In the genomic region with DNA sequence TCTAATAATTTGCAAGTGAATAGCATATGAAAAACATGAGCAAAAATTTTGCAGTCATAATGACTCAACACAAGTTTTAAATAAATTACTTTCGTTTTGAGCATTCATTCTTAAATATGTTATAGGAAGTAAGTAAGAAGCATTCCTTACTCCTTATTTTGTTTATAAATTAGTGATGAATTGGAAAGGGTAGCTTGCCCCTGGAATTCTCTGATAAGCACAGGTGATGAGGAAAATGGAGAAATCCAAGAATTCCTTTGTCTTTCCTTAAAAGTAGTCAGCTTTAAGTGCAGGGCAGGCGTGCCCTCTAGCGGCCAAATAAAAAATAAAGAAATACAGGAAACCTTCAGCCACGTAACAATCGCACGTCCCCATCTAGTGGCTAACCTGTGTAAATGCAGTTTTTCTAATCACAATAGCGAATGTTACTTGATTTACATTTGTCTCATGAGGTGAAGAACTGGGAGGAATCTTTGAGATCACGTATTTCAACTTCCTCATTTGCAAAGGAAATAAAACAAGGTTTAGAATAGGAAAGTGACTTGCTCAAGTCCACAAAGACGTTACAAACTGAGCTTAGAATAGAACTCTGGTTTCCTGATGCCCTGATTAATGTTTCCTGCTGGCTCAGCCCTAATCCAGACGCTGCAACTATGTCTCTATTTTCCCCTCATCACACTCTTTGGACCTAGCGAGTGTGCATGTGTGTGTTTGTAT, we compare ENCODE assay signal across 8 cellular contexts. TPM values are rescaled to one million over a fixed set of nuclear protein-coding genes. Genes with fewer than 3 reads are reported as not detected.
DNase-seq lines count a peak whose midpoint lies in the region; ATAC-seq and TF ChIP-seq lines count a peak whose summit lies in the region.

No MANE protein-coding gene starts in this region.

- H3K4me3 ChIP-seq in GM23338 = no peak overlapping the region

- H3F3A ChIP-seq in GM23338 (replicated peaks; ENCODE audit: low read depth) = no peaks in the 10 kb centered on the region

- peak overlapping the region; percentile 38; the same call in 1 of the 2 replicates for H3K27ac Mint-ChIP-seq in GM23338

- no peak overlapping the region for H3K4me3 Mint-ChIP-seq in GM23338

- no peak overlapping the region for H3K27ac ChIP-seq in GM23338 (ENCODE audit: low read depth)

- H3K4me1 ChIP-seq in GM23338 (ENCODE audit: insufficient read depth) = no peaks in the 10 kb centered on the region

- H3K9me2 ChIP-seq in GM23338 (ENCODE audit: insufficient read depth) = no peaks in the 10 kb centered on the region

- H3K27me3 ChIP-seq in GM23338 (ENCODE audit: insufficient read depth) = no peaks in the 10 kb centered on the region

- H3K4me2 ChIP-seq in GM23338 = no peak overlapping the region

- H3K9me3 Mint-ChIP-seq in GM23338 = peaks cover 23% of the 10 kb centered on the region

- intact Hi-C loops in head of caudate nucleus (cut with DNase I) = no loop called here

- H2AFZ ChIP-seq in GM23338 = no peak overlapping the region

- peak; percentile 55 for ATAC-seq in GM23338

- H3K36me3 ChIP-seq in GM23338 (ENCODE audit: insufficient read depth) = no peaks in the 10 kb centered on the region

- peaks cover 16% of the 10 kb centered on the region for H3K36me3 Mint-ChIP-seq in GM23338 (ENCODE audit: low read depth)

- H3K4me1 Mint-ChIP-seq in GM23338 = no peaks in the 10 kb centered on the region

- no peaks in the 10 kb centered on the region for H3K27me3 Mint-ChIP-seq in GM23338 (ENCODE audit: insufficient read depth, low read depth, poor library complexity)

- peak; percentile 97 to 99 for TF ChIP-seq CTCF in GM23338 (conservative IDR thresholded peaks at IDR 0.05; ENCODE audit: low read depth in 2 of 2)

- peak; percentile 75 for DNase-seq in ELR (ENCODE audit: low read depth)
- DNase-seq in GM23338 (ENCODE audit: low spot score) = peak; percentile 92
- DNase-seq in LoVo (ENCODE audit: low spot score) = peak; percentile 87
- DNase-seq in activated gamma-delta T cell treated with anti-CD3 and anti-CD28 coated beads, Interleukin-2, amount 50 U/mL, for 16 hours (ENCODE audit: low read depth) = peak; percentile 19
- DNase-seq in head of caudate nucleus = peak in 40 of 42 donors; percentile 13 to 87 (median 68)
- peak; percentile 76 for DNase-seq in retina
- DNase-seq in UCSD-AML1 (lab: John Stamatoyannopoulos, UW; ENCODE audit: unreplicated experiment) = no peak
- DNase-seq in NCI-H1417 treated with DMSO at 0.1 percent for 48 hours (lab: John Stamatoyannopoulos, UW) = no peak

- H3K79me2 ChIP-seq in GM23338 (replicated peaks; ENCODE audit: insufficient read depth) = no peaks in the 10 kb centered on the region

- no peaks in the 10 kb centered on the region for H4K20me1 ChIP-seq in GM23338 (replicated peaks; ENCODE audit: insufficient read depth)

TF ChIP-seq in GM23338, 12 proteins besides CTCF, POLR2A, EP300 and RAD21:
- TF ChIP-seq, protein P1, sequence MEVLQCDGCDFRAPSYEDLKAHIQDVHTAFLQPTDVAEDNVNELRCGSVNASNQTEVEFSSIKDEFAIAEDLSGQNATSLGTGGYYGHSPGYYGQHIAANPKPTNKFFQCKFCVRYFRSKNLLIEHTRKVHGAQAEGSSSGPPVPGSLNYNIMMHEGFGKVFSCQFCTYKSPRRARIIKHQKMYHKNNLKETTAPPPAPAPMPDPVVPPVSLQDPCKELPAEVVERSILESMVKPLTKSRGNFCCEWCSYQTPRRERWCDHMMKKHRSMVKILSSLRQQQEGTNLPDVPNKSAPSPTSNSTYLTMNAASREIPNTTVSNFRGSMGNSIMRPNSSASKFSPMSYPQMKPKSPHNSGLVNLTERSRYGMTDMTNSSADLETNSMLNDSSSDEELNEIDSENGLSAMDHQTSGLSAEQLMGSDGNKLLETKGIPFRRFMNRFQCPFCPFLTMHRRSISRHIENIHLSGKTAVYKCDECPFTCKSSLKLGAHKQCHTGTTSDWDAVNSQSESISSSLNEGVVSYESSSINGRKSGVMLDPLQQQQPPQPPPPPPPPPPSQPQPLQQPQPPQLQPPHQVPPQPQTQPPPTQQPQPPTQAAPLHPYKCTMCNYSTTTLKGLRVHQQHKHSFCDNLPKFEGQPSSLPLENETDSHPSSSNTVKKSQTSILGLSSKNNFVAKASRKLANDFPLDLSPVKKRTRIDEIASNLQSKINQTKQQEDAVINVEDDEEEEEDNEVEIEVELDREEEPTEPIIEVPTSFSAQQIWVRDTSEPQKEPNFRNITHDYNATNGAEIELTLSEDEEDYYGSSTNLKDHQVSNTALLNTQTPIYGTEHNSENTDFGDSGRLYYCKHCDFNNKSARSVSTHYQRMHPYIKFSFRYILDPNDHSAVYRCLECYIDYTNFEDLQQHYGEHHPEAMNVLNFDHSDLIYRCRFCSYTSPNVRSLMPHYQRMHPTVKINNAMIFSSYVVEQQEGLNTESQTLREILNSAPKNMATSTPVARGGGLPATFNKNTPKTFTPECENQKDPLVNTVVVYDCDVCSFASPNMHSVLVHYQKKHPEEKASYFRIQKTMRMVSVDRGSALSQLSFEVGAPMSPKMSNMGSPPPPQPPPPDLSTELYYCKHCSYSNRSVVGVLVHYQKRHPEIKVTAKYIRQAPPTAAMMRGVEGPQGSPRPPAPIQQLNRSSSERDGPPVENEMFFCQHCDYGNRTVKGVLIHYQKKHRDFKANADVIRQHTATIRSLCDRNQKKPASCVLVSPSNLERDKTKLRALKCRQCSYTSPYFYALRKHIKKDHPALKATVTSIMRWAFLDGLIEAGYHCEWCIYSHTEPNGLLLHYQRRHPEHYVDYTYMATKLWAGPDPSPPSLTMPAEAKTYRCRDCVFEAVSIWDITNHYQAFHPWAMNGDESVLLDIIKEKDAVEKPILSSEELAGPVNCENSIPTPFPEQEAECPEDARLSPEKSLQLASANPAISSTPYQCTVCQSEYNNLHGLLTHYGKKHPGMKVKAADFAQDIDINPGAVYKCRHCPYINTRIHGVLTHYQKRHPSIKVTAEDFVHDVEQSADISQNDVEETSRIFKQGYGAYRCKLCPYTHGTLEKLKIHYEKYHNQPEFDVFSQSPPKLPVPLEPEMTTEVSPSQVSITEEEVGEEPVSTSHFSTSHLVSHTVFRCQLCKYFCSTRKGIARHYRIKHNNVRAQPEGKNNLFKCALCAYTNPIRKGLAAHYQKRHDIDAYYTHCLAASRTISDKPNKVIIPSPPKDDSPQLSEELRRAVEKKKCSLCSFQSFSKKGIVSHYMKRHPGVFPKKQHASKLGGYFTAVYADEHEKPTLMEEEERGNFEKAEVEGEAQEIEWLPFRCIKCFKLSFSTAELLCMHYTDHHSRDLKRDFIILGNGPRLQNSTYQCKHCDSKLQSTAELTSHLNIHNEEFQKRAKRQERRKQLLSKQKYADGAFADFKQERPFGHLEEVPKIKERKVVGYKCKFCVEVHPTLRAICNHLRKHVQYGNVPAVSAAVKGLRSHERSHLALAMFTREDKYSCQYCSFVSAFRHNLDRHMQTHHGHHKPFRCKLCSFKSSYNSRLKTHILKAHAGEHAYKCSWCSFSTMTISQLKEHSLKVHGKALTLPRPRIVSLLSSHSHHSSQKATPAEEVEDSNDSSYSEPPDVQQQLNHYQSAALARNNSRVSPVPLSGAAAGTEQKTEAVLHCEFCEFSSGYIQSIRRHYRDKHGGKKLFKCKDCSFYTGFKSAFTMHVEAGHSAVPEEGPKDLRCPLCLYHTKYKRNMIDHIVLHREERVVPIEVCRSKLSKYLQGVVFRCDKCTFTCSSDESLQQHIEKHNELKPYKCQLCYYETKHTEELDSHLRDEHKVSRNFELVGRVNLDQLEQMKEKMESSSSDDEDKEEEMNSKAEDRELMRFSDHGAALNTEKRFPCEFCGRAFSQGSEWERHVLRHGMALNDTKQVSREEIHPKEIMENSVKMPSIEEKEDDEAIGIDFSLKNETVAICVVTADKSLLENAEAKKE (CRISPR knock-in tag; IDR thresholded peaks at IDR 0.05) = no peak
- 0 out of 2 replicates have a peak, but pooled peaks have one; percentile 26 for TF ChIP-seq ZNF114 (CRISPR knock-in tag; IDR thresholded peaks at IDR 0.05)
- peak; percentile 65 for TF ChIP-seq CREB1 (CRISPR knock-in tag; IDR thresholded peaks at IDR 0.05; ENCODE audit: low read depth)
- TF ChIP-seq POLR2AphosphoS5 (IDR thresholded peaks at IDR 0.05; ENCODE audit: low read depth) = no peak
- TF ChIP-seq STAT1 (IDR thresholded peaks at IDR 0.05; ENCODE audit: unreplicated experiment) = no peak
TF ChIP-seq in GM23338: peak in this region for 2.

RNA-seq across cellular contexts. Expression of a gene that starts 47.2 kb away (rescaled TPM):
- 42.5 and 47.1 TPM in 2 replicates for total RNA-seq in GM23338 (2014; rRNA removed; shearing (Covaris generic))
- polyA plus RNA-seq in GM23338 (2016; fragmentation: Nextera tagmentation; extraction: Ambion mirVana) = 114 and 123 TPM in 2 replicates

Comparison
In these comparisons a context has a peak if more than half of its experiments do, and no peak if none do; other contexts are left out.
1. DNase-seq: peak in ELR (single experiment), GM23338 (single experiment), LoVo (single experiment), activated gamma-delta T cell treated with anti-CD3 and anti-CD28 coated beads, Interleukin-2, amount 50 U/mL, for 16 hours (single experiment), head of caudate nucleus (40 of 42) and retina (single experiment); none in UCSD-AML1 (single experiment) and NCI-H1417 treated with DMSO at 0.1 percent for 48 hours (single experiment).